In genomic region chr5:170917113-170917512, GRCh38 we compare ENCODE assay signal across 21 cellular contexts. TPM values are rescaled to one million over a fixed set of nuclear protein-coding genes. Genes with fewer than 3 reads are reported as not detected.
DNase-seq lines count a peak whose midpoint lies in the region; ATAC-seq, FAIRE-seq and TF ChIP-seq lines count a peak whose summit lies in the region.
"Had no signal": no experiment of that assay in that cellular context is flagged by ENCODE, and none has a peak within 500 bp of the region (broad histone marks: within the 10 kb centered on the region; RNA-seq: fewer than 3 reads in every experiment).

No MANE protein-coding gene starts in this region.

- DNase-seq in AG09309 (ENCODE audit: low read depth): no peak
- DNase-seq in HT-29 (ENCODE audit: low spot score): peak; percentile 16
- no peak for DNase-seq in adrenal gland
- no peak for DNase-seq in hepatocyte (ENCODE audit: low spot score)
- DNase-seq in NCI-H82 treated with DMSO at 0.1 percent for 48 hours (lab: John Stamatoyannopoulos, UW; ENCODE audit: unreplicated experiment): no peak
- no peak for DNase-seq in GM12891 (ENCODE audit: insufficient read length, low spot score)
- no peak for DNase-seq in midbrain (lab: John Stamatoyannopoulos, UW)
- DNase-seq: activated CD4-positive, CD25-positive, alpha-beta regulatory T cell; AML-193; amygdala; hypothalamus; left colon; NCI-H1436; NCI-H510A treated with DMSO at 0.1 percent for 48 hours; stimulated activated CD4-positive, alpha-beta T cell treated with anti-CD3 and anti-CD28 coated beads, Interleukin-12 subunit alpha, Interleukin-12 subunit beta, amount 100 ng/mL, for 4 hours had no signal

- no peaks in the 10 kb centered on the region for H3K79me2 ChIP-seq in hepatocyte

- H3K4me1 ChIP-seq in adrenal gland (replicated peaks in 1 of 2) (no peaks in the 10 kb centered on the region), hepatocyte (ENCODE audit: insufficient read depth) (no peaks in the 10 kb centered on the region)

- TF ChIP-seq CTCF in AG09309 (IDR thresholded peaks at IDR 0.05; ENCODE audit: control insufficient read depth, insufficient read depth, low read depth, low read length, missing control alignments) (peak; percentile 19), adrenal gland (IDR thresholded peaks at IDR 0.05) (peak in 5 of 6 experiments; percentile 21 to 44 (median 36)), hepatocyte (IDR thresholded peaks at IDR 0.05; ENCODE audit: poor library complexity) (peak; percentile 41)

- no peaks in the 10 kb centered on the region for H4K20me1 ChIP-seq in hepatocyte (ENCODE audit: insufficient read depth, poor library complexity, severe bottlenecking)

- H3K27ac ChIP-seq in adrenal gland: no peak overlapping the region
- H3K27ac ChIP-seq in hepatocyte: no peak overlapping the region
- H3K27ac ChIP-seq: coronary artery had no signal

- TF ChIP-seq POLR2A in adrenal gland (IDR thresholded peaks at IDR 0.05) (no peak), GM12891 (IDR thresholded peaks at IDR 0.05; ENCODE audit: low read depth, low read length) (no peak)

- H3K27me3 ChIP-seq in adrenal gland (no peaks in the 10 kb centered on the region), hepatocyte (no peaks in the 10 kb centered on the region)

- H3K4me3 ChIP-seq in AG09309 (ENCODE audit: control insufficient read depth, low read depth, low read length) (no peak overlapping the region), adrenal gland (no peak overlapping the region), hepatocyte (no peak overlapping the region)
- H3K4me3 ChIP-seq: coronary artery, K562 had no signal

- no peaks in the 10 kb centered on the region for H3K9me3 ChIP-seq in adrenal gland (replicated peaks in 1 of 3)
- no peaks in the 10 kb centered on the region for H3K9me3 ChIP-seq in hepatocyte (ENCODE audit: low read depth)

- no peak for FAIRE-seq in GM12891 (lab: Jason Lieb, UNC)
- FAIRE-seq: GM18507, K562, urothelium cell line had no signal

- H2AFZ ChIP-seq in hepatocyte: no peak overlapping the region

- no peak for ATAC-seq in HG03135 (IDR thresholded peaks at IDR 0.05; ENCODE audit: unreplicated experiment)
- ATAC-seq: K562, left colon had no signal

- H3K9me2 ChIP-seq in hepatocyte (replicated peaks; ENCODE audit: insufficient read depth): no peaks in the 10 kb centered on the region

- no peaks in the 10 kb centered on the region for H3K36me3 ChIP-seq in adrenal gland (replicated peaks in 1 of 2)
- H3K36me3 ChIP-seq in hepatocyte (replicated peaks; ENCODE audit: insufficient read depth, low read depth): no peaks in the 10 kb centered on the region

- no peak overlapping the region for H3K4me2 ChIP-seq in hepatocyte

- intact Hi-C loops in adrenal gland (cut with DNase I): loop anchor here in 1 of 2 donors (10.0 kb wide), 1 partner anchor 112 kb away; no protein-coding TSS in a partner anchor

TF ChIP-seq in GM12891, 5 proteins besides CTCF, POLR2A, EP300 and RAD21:
- TF ChIP-seq POLR2AphosphoS5 (IDR thresholded peaks at IDR 0.05; ENCODE audit: low read depth, low read length) (no peak), TAF1 (IDR thresholded peaks at IDR 0.05; ENCODE audit: low read depth, low read length) (no peak), POU2F2 (IDR thresholded peaks at IDR 0.05; ENCODE audit: low read depth, low read length) (no peak), SPI1 (IDR thresholded peaks at IDR 0.05; ENCODE audit: low read depth, low read length) (no peak), PAX5 (IDR thresholded peaks at IDR 0.05; ENCODE audit: insufficient read depth, low read length, severe bottlenecking) (no peak)
TF ChIP-seq in GM12891: peak in this region for 0.

RNA-seq across cellular contexts. Expression of gene RANBP17, which starts 55.3 kb away (rescaled TPM):
- total RNA-seq in HT-29 (2014; rRNA removed; shearing (Covaris generic)): 3.7 and 7.5 TPM in 2 replicates
- total RNA-seq in adrenal gland (100 to 1,000 TPM in 1 of 8 donors, 10 to 100 TPM in 6, 1 to 10 TPM in 1; 9.8 to 119 (median 25.8) TPM), hepatocyte (17.1 and 20.0 TPM in 2 replicates)
- polyA plus RNA-seq in adrenal gland (10 to 100 TPM in 2 of 3 donors, 1 to 10 TPM in 1; 5.5 to 16.9 (median 14.7) TPM), hepatocyte (11.7 and 14.3 TPM in 2 replicates)
- polyA plus RNA-seq in GM12891 (2012; ENCODE audit: low read depth, missing spikeins): not detected
- total RNA-seq: K562; T-helper 1 cell treated with Interleukin-12 subunit alpha and Interleukin-12 subunit beta and Interleukin-4 antibody, amounts not matched to agents 30 ng/mL and 1 ng/mL, for 36 hours had no signal
- polyA plus RNA-seq: K562 had no signal
